ENCODE assay signal across 17 cellular contexts in the genomic region with DNA sequence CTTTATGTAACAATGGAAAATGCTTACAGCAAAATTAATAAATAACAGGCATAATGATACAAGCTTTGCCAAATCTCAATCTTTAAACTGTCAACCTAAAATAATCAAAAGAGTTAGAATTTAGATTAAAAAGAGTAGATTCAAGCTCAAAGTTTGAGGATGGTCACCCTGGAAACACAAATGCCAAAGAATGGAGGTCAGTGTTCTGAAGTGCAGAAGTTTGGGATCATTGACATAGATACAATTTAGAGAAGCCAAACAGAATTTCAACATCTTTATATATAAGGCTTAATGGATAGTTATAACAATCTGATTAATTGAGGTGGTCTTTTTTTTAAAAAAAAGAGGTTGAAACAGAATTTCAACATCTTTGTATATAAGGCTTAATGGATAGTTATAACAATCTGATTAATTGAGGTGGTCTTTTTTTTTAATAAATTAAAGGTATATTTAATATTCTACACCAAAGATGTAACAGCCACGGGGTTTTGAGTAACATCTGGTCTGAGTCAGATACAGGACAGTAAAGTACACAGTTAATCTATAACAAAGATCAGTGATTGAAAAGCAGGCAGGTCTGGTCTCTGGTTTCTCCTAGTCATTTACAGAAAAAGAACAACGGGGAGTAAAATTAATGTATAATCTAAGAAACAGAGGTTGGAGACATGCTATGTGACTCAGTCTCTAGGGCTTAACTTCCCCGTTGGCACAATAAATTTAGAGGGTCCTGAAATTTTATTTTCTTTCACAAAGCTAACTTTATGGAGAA.
DNase-seq lines count a peak whose midpoint lies in the region; ATAC-seq, FAIRE-seq and TF ChIP-seq lines count a peak whose summit lies in the region.
"Had no signal": no experiment of that assay in that cellular context is flagged by ENCODE, and none has a peak within 500 bp of the region (broad histone marks: within the 10 kb centered on the region; RNA-seq: fewer than 3 reads in every experiment).

No MANE protein-coding gene starts in this region.

- ATAC-seq in GM19324 (IDR thresholded peaks at IDR 0.05; ENCODE audit: low FRiP score, unreplicated experiment): peak; percentile 68
- peak; percentile 97 for ATAC-seq in HG02642 (IDR thresholded peaks at IDR 0.05; ENCODE audit: poor library complexity, unreplicated experiment)
- ATAC-seq in HG03342 (IDR thresholded peaks at IDR 0.05; ENCODE audit: unreplicated experiment): peak; percentile 93
- peak; percentile 74 for ATAC-seq in HepG2
- ATAC-seq: CD8-positive, alpha-beta T cell; T-helper 17 cell had no signal

- no peak for TF ChIP-seq RAD21 in HepG2 (CRISPR knock-in tag; IDR thresholded peaks at IDR 0.05)

- H3K79me2 ChIP-seq in HepG2 (ENCODE audit: insufficient read depth, low read length) (no peaks in the 10 kb centered on the region), OCI-LY7 (ENCODE audit: insufficient read depth, low read depth, low read length) (no peaks in the 10 kb centered on the region)

- WGBS in HepG2 (ENCODE audit: low lambda C conversion rate): 1% methylated on average over 3 of the region's 3 CpGs
- WGBS in tibial nerve, 2 donors: 69 to 71% methylated on average over 3 of the region's 3 CpGs

- H3K4me1 ChIP-seq in HepG2 (ENCODE audit: insufficient read depth, low read length) (no peaks in the 10 kb centered on the region), OCI-LY7 (ENCODE audit: insufficient read depth, low read length, poor library complexity, severe bottlenecking) (no peaks in the 10 kb centered on the region), tibial nerve (no peaks in the 10 kb centered on the region)

- H3K4me2 ChIP-seq in HepG2 (ENCODE audit: low read depth, low read length) (no peak overlapping the region), OCI-LY7 (ENCODE audit: low read length) (no peak overlapping the region)

- H2AFZ ChIP-seq in HepG2 (ENCODE audit: low read length) (peak overlapping the region; percentile 27), OCI-LY7 (ENCODE audit: low read length) (no peak overlapping the region)

- no peaks in the 10 kb centered on the region for H3K9me2 ChIP-seq in OCI-LY7 (ENCODE audit: insufficient read depth, low read length)

- H3K4me3 ChIP-seq in HepG2 (replicated peaks in 1 of 3; ENCODE audit: insufficient read depth in 1 of 3, low read depth in 2 of 3, low read length in 3 of 3) (no peak overlapping the region), OCI-LY7 (ENCODE audit: low read depth, low read length, poor library complexity, severe bottlenecking) (no peak overlapping the region), tibial nerve (no peak overlapping the region)

- FAIRE-seq in HepG2 (lab: Jason Lieb, UNC): no peak
- FAIRE-seq: H1 had no signal

- intact Hi-C loops in HepG2 (cut with micrococcal nuclease; ENCODE audit: unreplicated experiment) (no loop called here), OCI-LY7 (cut with micrococcal nuclease; ENCODE audit: unreplicated experiment) (no loop called here)

- TF ChIP-seq CTCF in HepG2 (CRISPR knock-in tag; IDR thresholded peaks at IDR 0.05) (no peak), OCI-LY7 (conservative IDR thresholded peaks at IDR 0.05; ENCODE audit: low read length) (no peak), tibial nerve (IDR thresholded peaks at IDR 0.05) (no peak)

- no peaks in the 10 kb centered on the region for H4K20me1 ChIP-seq in HepG2 (ENCODE audit: insufficient read depth, low read length)
- H4K20me1 ChIP-seq in OCI-LY7 (ENCODE audit: insufficient read depth, low read length): no peaks in the 10 kb centered on the region

- POLR2A ChIA-PET in HepG2 (lab: Yijun Ruan, JAX) (no interaction called here), OCI-LY7 (lab: Charles Lee) (no interaction called here)

- TF ChIP-seq EP300 in HepG2 (IDR thresholded peaks at IDR 0.05; ENCODE audit: low read depth in 2 of 2, low read length in 2 of 2): no peak
- no peak for TF ChIP-seq EP300 in HepG2 (CRISPR knock-in tag; IDR thresholded peaks at IDR 0.05; ENCODE audit: borderline replicate concordance)
- TF ChIP-seq EP300 in tibial nerve (IDR thresholded peaks at IDR 0.05): no peak

- H3K27me3 ChIP-seq in HepG2 (ENCODE audit: control insufficient read depth in 1 of 2, insufficient read depth in 2 of 2, low read length in 2 of 2) (no peaks in the 10 kb centered on the region), tibial nerve (no peaks in the 10 kb centered on the region)
- H3K27me3 ChIP-seq: brain microvascular endothelial cell had no signal

- H3K36me3 ChIP-seq in HepG2 (replicated peaks in 1 of 2; ENCODE audit: control insufficient read depth in 1 of 2, insufficient read depth in 2 of 2, low read length in 2 of 2): no peaks in the 10 kb centered on the region
- no peaks in the 10 kb centered on the region for H3K36me3 ChIP-seq in OCI-LY7 (ENCODE audit: insufficient read depth, low read length)
- H3K36me3 ChIP-seq in tibial nerve: no peaks in the 10 kb centered on the region
- H3K36me3 ChIP-seq: brain microvascular endothelial cell had no signal

- no TSS peak for BruUV-seq in HepG2 (replicated peaks; lab: Mats Ljungman, UMichigan)
- no TSS peak for BruUV-seq in OCI-LY7 (replicated peaks; lab: Mats Ljungman, UMichigan)

- CTCF ChIA-PET in HepG2 (lab: Yijun Ruan, JAX; ENCODE audit: low intra/inter-chr PET ratio, low total read pairs) (no interaction called here), OCI-LY7 (lab: Charles Lee; ENCODE audit: unreplicated experiment) (no interaction called here)

- in situ Hi-C loops in HepG2 (cut with HindIII; ENCODE audit: extremely low pct_ligation_motif_present, low pct_unique_long_range_greater_than_20kb): no loop called here

- H3K27ac ChIP-seq in HepG2 (ENCODE audit: extremely low read length, insufficient read depth, low read length) (no peak overlapping the region), OCI-LY7 (ENCODE audit: low read depth, low read length, poor library complexity, severe bottlenecking) (no peak overlapping the region), tibial nerve (no peak overlapping the region)
- H3K27ac ChIP-seq: brain microvascular endothelial cell had no signal

- no peak overlapping the region for H3K9ac ChIP-seq in HepG2 (ENCODE audit: insufficient read depth, low read depth, low read length)

- no peaks in the 10 kb centered on the region for H3K9me3 ChIP-seq in HepG2 (ENCODE audit: low read length)
- H3K9me3 ChIP-seq in OCI-LY7 (ENCODE audit: low read length): no peaks in the 10 kb centered on the region
- no peaks in the 10 kb centered on the region for H3K9me3 ChIP-seq in tibial nerve

- no peak for TF ChIP-seq POLR2A in HepG2 (IDR thresholded peaks at IDR 0.05; ENCODE audit: insufficient read depth in 1 of 2, low read depth in 2 of 2, low read length in 2 of 2)
- no peak for TF ChIP-seq POLR2A in tibial nerve (IDR thresholded peaks at IDR 0.05)

- DNase-seq in HepG2 (ENCODE audit: low spot score) (no peak), OCI-LY7 (ENCODE audit: low spot score) (no peak), NCI-H510A (lab: John Stamatoyannopoulos, UW) (no peak), tibial nerve (ENCODE audit: low spot score in 2 of 2) (no peak)
- no peak for DNase-seq in stimulated activated naive CD4-positive, alpha-beta T cell treated with Interleukin-2 at 50 U/mL for 16 hours (lab: John Stamatoyannopoulos, UW)
- DNase-seq: activated effector memory CD4-positive, alpha-beta T cell treated with Interleukin-2 at 50 U/mL for 16 hours; brain microvascular endothelial cell; CD8-positive, alpha-beta T cell; hypothalamus; KG1; NCI-H2081 treated with DMSO at 0.1 percent for 48 hours; stimulated activated CD4-positive, alpha-beta T cell treated with anti-CD3 and anti-CD28 coated beads, Interleukin-4, amount 100 ng/mL, for 1 hour; T-helper 17 cell had no signal

TF ChIP-seq in HepG2, 621 proteins besides CTCF, POLR2A, EP300 and RAD21:
- no peak for TF ChIP-seq CREB1 (IDR thresholded peaks at IDR 0.05)
- 0 out of 2 replicates have a peak, but pooled peaks have one; percentile 23 for TF ChIP-seq CREB1 (CRISPR knock-in tag; IDR thresholded peaks at IDR 0.05)
- TF ChIP-seq MAFG (CRISPR knock-in tag; IDR thresholded peaks at IDR 0.05): no peak
- TF ChIP-seq ZNF496 (CRISPR knock-in tag; IDR thresholded peaks at IDR 0.05; ENCODE audit: insufficient replicate concordance): no peak
- no peak for TF ChIP-seq PHF21A (CRISPR knock-in tag; IDR thresholded peaks at IDR 0.05)
- no peak for TF ChIP-seq ZNF431 (CRISPR knock-in tag; IDR thresholded peaks at IDR 0.05; ENCODE audit: borderline replicate concordance, low read depth)
- no peak for TF ChIP-seq TCF12 (IDR thresholded peaks at IDR 0.05)
- no peak for TF ChIP-seq TCF12 (CRISPR knock-in tag; IDR thresholded peaks at IDR 0.05)
